ENCODE assay signal across 13 cellular contexts in genomic region chr10:133647075-133647748, GRCh38. TPM values are rescaled to one million over a fixed set of nuclear protein-coding genes. Genes with fewer than 3 reads are reported as not detected.
A peak's percentile ranks its signal among the peaks of the same experiment; 100 is the strongest.
DNase-seq lines count a peak whose midpoint lies in the region; ATAC-seq and TF ChIP-seq lines count a peak whose summit lies in the region.
"Not testable (repeated sequence)": the region's sequence is repeated elsewhere in the genome, so short reads cannot be mapped to it uniquely, and the experiment has no call there.
"Had no signal": no experiment of that assay in that cellular context is flagged by ENCODE, and none has a peak within 500 bp of the region (broad histone marks: within the 10 kb centered on the region; RNA-seq: fewer than 3 reads in every experiment).

No MANE protein-coding gene starts in this region.

- H3K36me3 ChIP-seq in DOHH2 (ENCODE audit: control insufficient read depth, low read length); GM23338 (ENCODE audit: insufficient read depth); PC-3 (ENCODE audit: low read depth, low read length); heart left ventricle; parathyroid adenoma (ENCODE audit: control insufficient read depth, insufficient read depth, low read length): not testable (repeated sequence)

- TF ChIP-seq POLR2A in heart left ventricle (IDR thresholded peaks at IDR 0.05) = not testable (repeated sequence)

- H3K36me3 Mint-ChIP-seq in GM23338 (ENCODE audit: low read depth); activated naive CD4-positive, alpha-beta T cell treated with anti-CD3 and anti-CD28 coated beads for 36 hours (ENCODE audit: low read depth): not testable (repeated sequence)

- not testable (repeated sequence) for H3K4me1 Mint-ChIP-seq in GM23338; activated naive CD4-positive, alpha-beta T cell treated with anti-CD3 and anti-CD28 coated beads for 36 hours (ENCODE audit: low read depth)

- not testable (repeated sequence) for H3K27ac ChIP-seq in DOHH2 (ENCODE audit: low read depth, low read length); GM23338 (ENCODE audit: low read depth); PC-3 (ENCODE audit: low read length); heart left ventricle; parathyroid adenoma

- peak; percentile 13 for TF ChIP-seq CTCF in DOHH2 (IDR thresholded peaks at IDR 0.05; ENCODE audit: low read depth, low read length, poor library complexity, severe bottlenecking)
- TF ChIP-seq CTCF in GM23338 (conservative IDR thresholded peaks at IDR 0.05; ENCODE audit: low read depth in 2 of 2) = peak; percentile 13 to 23; a peak in 2 of 4 replicates
- not testable (repeated sequence) for TF ChIP-seq CTCF in PC-3 (conservative IDR thresholded peaks at IDR 0.05; ENCODE audit: low read depth, low read length)
- peak; percentile 7 to 55 (median 30) for TF ChIP-seq CTCF in heart left ventricle (IDR thresholded peaks at IDR 0.05)
- TF ChIP-seq CTCF in parathyroid adenoma (IDR thresholded peaks at IDR 0.05) = peak; percentile 49

- not testable (repeated sequence) for BruUV-seq in PC-3 (replicated peaks; lab: Mats Ljungman, UMichigan)

- not testable (repeated sequence) for H3K9me3 ChIP-seq in DOHH2 (ENCODE audit: control insufficient read depth, insufficient read depth, low read length); PC-3 (ENCODE audit: low read length); heart left ventricle; parathyroid adenoma (ENCODE audit: control insufficient read depth, low read length)

- not testable (repeated sequence) for H3K27me3 Mint-ChIP-seq in GM23338 (ENCODE audit: insufficient read depth, low read depth, poor library complexity); activated naive CD4-positive, alpha-beta T cell treated with anti-CD3 and anti-CD28 coated beads for 36 hours (ENCODE audit: low read depth)

- not testable (repeated sequence) for H3F3A ChIP-seq in DOHH2 (ENCODE audit: control insufficient read depth, insufficient read depth); GM23338 (replicated peaks; ENCODE audit: low read depth); PC-3 (ENCODE audit: low read length, unreplicated experiment)

- not testable (repeated sequence) for H2AFZ ChIP-seq in GM23338; PC-3 (ENCODE audit: low read length); parathyroid adenoma

- H3K4me2 ChIP-seq in DOHH2 (ENCODE audit: low read length); GM23338; PC-3 (ENCODE audit: low read length); parathyroid adenoma (ENCODE audit: low read length): not testable (repeated sequence)

- ATAC-seq in GM19351 (IDR thresholded peaks at IDR 0.05; ENCODE audit: unreplicated experiment) = peak; percentile 94
- not testable (repeated sequence) for ATAC-seq in GM23338, heart left ventricle
- peak; percentile 85 for ATAC-seq in HG03064 (IDR thresholded peaks at IDR 0.05; ENCODE audit: low read depth, unreplicated experiment)
- peak; percentile 76 for ATAC-seq in PC-3

- H3K9me3 Mint-ChIP-seq in GM23338; activated naive CD4-positive, alpha-beta T cell treated with anti-CD3 and anti-CD28 coated beads for 36 hours: not testable (repeated sequence)

- H3K4me1 ChIP-seq in DOHH2 (ENCODE audit: control insufficient read depth, low read length); GM23338 (ENCODE audit: insufficient read depth); PC-3 (ENCODE audit: insufficient read depth, low read length); heart left ventricle; parathyroid adenoma: not testable (repeated sequence)

- CTCF ChIA-PET in PC-3 (lab: Charles Lee); activated naive CD4-positive, alpha-beta T cell treated with anti-CD3 and anti-CD28 coated beads for 36 hours (lab: Charles Lee): not testable (repeated sequence)

- intact Hi-C loops in PC-3 (cut with micrococcal nuclease); activated naive CD4-positive, alpha-beta T cell treated with anti-CD3 and anti-CD28 coated beads for 36 hours (cut with micrococcal nuclease); heart left ventricle (cut with DNase I): not testable (repeated sequence)

- DNase-seq in GM23338 (ENCODE audit: low spot score); PC-3; heart left ventricle: not testable (repeated sequence)
- DNase-seq in activated naive CD4-positive, alpha-beta T cell treated with anti-CD3 and anti-CD28 coated beads for 36 hours = peak; percentile 9

- H3K9me2 ChIP-seq in DOHH2 (replicated peaks; ENCODE audit: control insufficient read depth, low read length); GM23338 (ENCODE audit: insufficient read depth); PC-3 (replicated peaks; ENCODE audit: low read length): not testable (repeated sequence)

- H3K4me3 Mint-ChIP-seq in GM23338; activated naive CD4-positive, alpha-beta T cell treated with anti-CD3 and anti-CD28 coated beads for 36 hours: not testable (repeated sequence)

- POLR2A ChIA-PET in PC-3 (lab: Charles Lee; ENCODE audit: unreplicated experiment) = not testable (repeated sequence)

- not testable (repeated sequence) for H3K27ac Mint-ChIP-seq in GM23338; activated naive CD4-positive, alpha-beta T cell treated with anti-CD3 and anti-CD28 coated beads for 36 hours

- not testable (repeated sequence) for H3K27me3 ChIP-seq in DOHH2 (ENCODE audit: control insufficient read depth, low read length); GM23338 (ENCODE audit: insufficient read depth); PC-3 (ENCODE audit: low read length); heart left ventricle; parathyroid adenoma (ENCODE audit: control insufficient read depth, insufficient read depth, low read length)

- H3K9ac ChIP-seq in PC-3 (ENCODE audit: low read length); parathyroid adenoma: not testable (repeated sequence)

- 6 to 9% (median 6%) methylated on average over 12 to 14 of the region's 18 CpGs for WGBS in heart left ventricle, 4 donors

- not testable (repeated sequence) for H3K4me3 ChIP-seq in DOHH2 (ENCODE audit: low read length); GM23338; PC-3 (ENCODE audit: low read length); heart left ventricle; parathyroid adenoma (ENCODE audit: low read depth, low read length)

- not testable (repeated sequence) for H3K79me2 ChIP-seq in DOHH2 (ENCODE audit: control insufficient read depth, low read length); GM23338 (replicated peaks; ENCODE audit: insufficient read depth); PC-3 (ENCODE audit: low read length); parathyroid adenoma

- H4K20me1 ChIP-seq in DOHH2 (ENCODE audit: control insufficient read depth, insufficient read depth, low read depth, low read length); GM23338 (replicated peaks; ENCODE audit: insufficient read depth); PC-3 (ENCODE audit: low read length): not testable (repeated sequence)

RNA-seq across cellular contexts. Expression of gene FRG2B, which starts 20.6 kb away (rescaled TPM):
- total RNA-seq in GM23338 (2014; rRNA removed; shearing (Covaris generic)) = not detected in 2 replicates
- polyA plus RNA-seq in GM23338 (2016; fragmentation: Nextera tagmentation; extraction: Ambion mirVana) = not detected in 2 replicates
- not detected in 2 replicates for total RNA-seq in PC-3 (2014; rRNA removed)
- not detected for total RNA-seq in activated naive CD4-positive, alpha-beta T cell treated with anti-CD3 and anti-CD28 coated beads for 36 hours
- total RNA-seq in heart left ventricle = not detected
- not detected for polyA plus RNA-seq in heart left ventricle
- total RNA-seq: adrenal gland; esophagus mucosa; left cardiac atrium; natural killer cell treated with Interleukin-12 subunit alpha and Interleukin-12 subunit beta and Interleukin-15 and Interleukin-18, amount 100 ng/mL, for 72 hours; sciatic nerve had no signal
- polyA plus RNA-seq: adrenal gland had no signal
